ENCODE assay signal across 8 cellular contexts in genomic region chr3:172512363-172512762, GRCh38. TPM values are rescaled to one million over a fixed set of nuclear protein-coding genes. Genes with fewer than 3 reads are reported as not detected.
A peak's percentile ranks its signal among the peaks of the same experiment; 100 is the strongest.
DNase-seq lines count a peak whose midpoint lies in the region; ATAC-seq and TF ChIP-seq lines count a peak whose summit lies in the region.

No MANE protein-coding gene starts in this region.

- H3K36me3 Mint-ChIP-seq in central memory CD8-positive, alpha-beta T cell (ENCODE audit: insufficient read depth): peaks cover 49% of the 10 kb centered on the region

- peak overlapping the region; percentile 50 to 86 for H3K27ac ChIP-seq in prostate gland

- ATAC-seq in GM18858 (IDR thresholded peaks at IDR 0.05; ENCODE audit: unreplicated experiment): peak; percentile 69
- peak; percentile 44 for ATAC-seq in HG02943 (IDR thresholded peaks at IDR 0.05; ENCODE audit: low read depth, unreplicated experiment)
- peak; percentile 54 for ATAC-seq in central memory CD8-positive, alpha-beta T cell (replicated peaks; ENCODE audit: extremely low read depth, poor library complexity, severe bottlenecking)
- ATAC-seq in HG02970 (IDR thresholded peaks at IDR 0.05; ENCODE audit: low FRiP score, unreplicated experiment): no peak

- H3K9me3 Mint-ChIP-seq in central memory CD8-positive, alpha-beta T cell: no peaks in the 10 kb centered on the region

- WGBS in prostate gland: 87% methylated on average over 4 of the region's 4 CpGs

- H3K27me3 ChIP-seq in prostate gland (replicated peaks; ENCODE audit: insufficient read depth): no peaks in the 10 kb centered on the region

- H3K27me3 Mint-ChIP-seq in central memory CD8-positive, alpha-beta T cell: no peaks in the 10 kb centered on the region

- no peak for TF ChIP-seq CTCF in prostate gland (IDR thresholded peaks at IDR 0.05)

- H3K4me3 ChIP-seq in prostate gland: no peak overlapping the region

- TF ChIP-seq POLR2A in prostate gland (IDR thresholded peaks at IDR 0.05): no peak

- peaks cover 19% of the 10 kb centered on the region for H3K4me1 ChIP-seq in prostate gland (replicated peaks)

- H3K4me3 Mint-ChIP-seq in central memory CD8-positive, alpha-beta T cell: peak overlapping the region; percentile 58

- DNase-seq in T follicular helper cell (ENCODE audit: low read depth) (peak; percentile 17), prostate gland (ENCODE audit: low spot score) (no peak), mesenteric fat pad (ENCODE audit: low spot score) (no peak), NCI-H446 (lab: John Stamatoyannopoulos, UW) (no peak)
- DNase-seq in central memory CD8-positive, alpha-beta T cell (ENCODE audit: low spot score in 2 of 2): no peak

- intact Hi-C loops in prostate gland (cut with DNase I): no loop called here

- no peaks in the 10 kb centered on the region for H3K9me3 ChIP-seq in prostate gland

- peak overlapping the region; percentile 87 for H3K27ac Mint-ChIP-seq in central memory CD8-positive, alpha-beta T cell (ENCODE audit: low read depth)

- peaks cover 63% of the 10 kb centered on the region for H3K4me1 Mint-ChIP-seq in central memory CD8-positive, alpha-beta T cell

- H3K36me3 ChIP-seq in prostate gland: peaks cover 0 to 3% of the 10 kb centered on the region in 2 donors

RNA-seq across cellular contexts. Expression of gene TNFSF10, which starts 10.9 kb away (rescaled TPM):
- 100 to 1,000 TPM in 1 of 2 donors, 10 to 100 TPM in 1; 70.6 to 126 TPM for total RNA-seq in prostate gland
- 23.0 TPM for total RNA-seq in mesenteric fat pad
